In the genomic region with DNA sequence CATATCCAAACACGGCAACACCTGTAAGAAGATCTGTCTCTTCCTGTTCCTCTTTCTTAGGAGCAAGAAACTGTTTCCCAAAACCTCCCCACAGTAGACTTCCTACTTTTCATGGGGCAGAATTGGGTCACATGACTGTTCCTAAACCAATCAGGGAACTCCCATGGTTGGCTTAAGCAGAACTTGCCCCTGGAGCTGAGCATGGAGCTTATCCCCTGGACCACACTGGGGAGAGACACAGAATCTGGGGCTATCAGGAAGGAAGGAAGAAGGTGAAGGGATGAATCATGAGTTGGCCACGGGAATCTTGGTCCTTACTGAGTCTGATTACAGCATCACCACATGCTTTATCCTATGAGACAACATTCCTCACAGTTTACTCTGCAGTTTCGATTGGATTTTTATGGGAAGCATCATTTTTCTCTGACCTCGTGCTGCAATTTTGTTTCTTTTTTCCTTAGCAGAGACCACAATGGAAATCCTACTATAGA, we compare ENCODE assay signal across 1 cellular context.
TF ChIP-seq lines count a peak whose summit lies in the region.

No MANE protein-coding gene starts in this region.

TF ChIP-seq in K562, 482 proteins besides CTCF, POLR2A, EP300 and RAD21 (continued from another document):
- TF ChIP-seq, protein P1, sequence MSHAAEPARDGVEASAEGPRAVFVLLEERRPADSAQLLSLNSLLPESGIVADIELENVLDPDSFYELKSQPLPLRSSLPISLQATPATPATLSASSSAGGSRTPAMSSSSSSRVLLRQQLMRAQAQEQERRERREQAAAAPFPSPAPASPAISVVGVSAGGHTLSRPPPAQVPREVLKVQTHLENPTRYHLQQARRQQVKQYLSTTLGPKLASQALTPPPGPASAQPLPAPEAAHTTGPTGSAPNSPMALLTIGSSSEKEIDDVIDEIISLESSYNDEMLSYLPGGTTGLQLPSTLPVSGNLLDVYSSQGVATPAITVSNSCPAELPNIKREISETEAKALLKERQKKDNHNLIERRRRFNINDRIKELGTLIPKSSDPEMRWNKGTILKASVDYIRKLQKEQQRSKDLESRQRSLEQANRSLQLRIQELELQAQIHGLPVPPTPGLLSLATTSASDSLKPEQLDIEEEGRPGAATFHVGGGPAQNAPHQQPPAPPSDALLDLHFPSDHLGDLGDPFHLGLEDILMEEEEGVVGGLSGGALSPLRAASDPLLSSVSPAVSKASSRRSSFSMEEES (CRISPR knock-in tag; IDR thresholded peaks at IDR 0.05) = peak; percentile 92
- TF ChIP-seq ZNF12 (CRISPR knock-in tag; IDR thresholded peaks at IDR 0.05) (no peak), RCOR1 (IDR thresholded peaks at IDR 0.05; ENCODE audit: borderline replicate concordance in 1 of 2, low read depth in 2 of 2, low read length in 2 of 2) (0 out of 4 replicates have a peak, but pooled peaks of 1 of the 2 experiments have one; percentile 22), STAT5B (CRISPR knock-in tag; IDR thresholded peaks at IDR 0.05) (no peak), NCOA6 (IDR thresholded peaks at IDR 0.05) (no peak), CBFA2T3 (IDR thresholded peaks at IDR 0.05) (peak; percentile 12; the same call in 1 of the 2 replicates), ZNF696 (CRISPR knock-in tag; conservative IDR thresholded peaks at IDR 0.05) (no peak), ZFX (CRISPR knock-in tag; IDR thresholded peaks at IDR 0.05) (no peak), NCOA1 (IDR thresholded peaks at IDR 0.05; ENCODE audit: low read depth) (no peak), ATF7 (IDR thresholded peaks at IDR 0.05) (no peak), RAD51 (IDR thresholded peaks at IDR 0.05; ENCODE audit: borderline replicate concordance, low read depth) (peak; percentile 85), CTBP1 (IDR thresholded peaks at IDR 0.05; ENCODE audit: borderline replicate concordance) (peak; percentile 39; the same call in 1 of the 2 replicates)
TF ChIP-seq in K562: peak in this region for 12.
